11 cellular contexts compared by ENCODE assay signal in genomic region chr9:99085949-99086948, GRCh38. TPM values are rescaled to one million over a fixed set of nuclear protein-coding genes. Genes with fewer than 3 reads are reported as not detected.
A peak's percentile ranks its signal among the peaks of the same experiment; 100 is the strongest.
DNase-seq lines count a peak whose midpoint lies in the region; ATAC-seq and TF ChIP-seq lines count a peak whose summit lies in the region.
"Had no signal": no experiment of that assay in that cellular context is flagged by ENCODE, and none has a peak within 500 bp of the region (broad histone marks: within the 10 kb centered on the region; RNA-seq: fewer than 3 reads in every experiment).

No MANE protein-coding gene starts in this region.

- peaks cover 24 to 35% of the 10 kb centered on the region in 2 donors for H3K4me1 Mint-ChIP-seq in effector memory CD8-positive, alpha-beta T cell (ENCODE audit: low read depth in 2 of 2)
- H3K4me1 Mint-ChIP-seq in nephron progenitor cell, result peaks cover 16% of the 10 kb centered on the region

- H3K27me3 Mint-ChIP-seq in effector memory CD8-positive, alpha-beta T cell, result no peaks in the 10 kb centered on the region
- H3K27me3 Mint-ChIP-seq in nephron progenitor cell (ENCODE audit: low read depth, poor library complexity), result peaks cover 7% of the 10 kb centered on the region

- H4K20me1 ChIP-seq in BLaER1 treated with 17β-estradiol and CSF1 and Interleukin-3, amounts not matched to agents 10 nM and 100 nM, result no peaks in the 10 kb centered on the region
- H4K20me1 ChIP-seq in MM.1S (ENCODE audit: insufficient read depth, low read length), result no peaks in the 10 kb centered on the region

- peaks cover 6% of the 10 kb centered on the region for H3K36me3 Mint-ChIP-seq in effector memory CD8-positive, alpha-beta T cell (ENCODE audit: insufficient read depth)
- H3K36me3 Mint-ChIP-seq in nephron progenitor cell (ENCODE audit: low read depth), result no peaks in the 10 kb centered on the region

- peaks cover 0 to 9% (median 0%) of the 10 kb centered on the region in 11 experiments; a peak in 2 of 22 replicates for H3K36me3 ChIP-seq in BLaER1 treated with 17β-estradiol and CSF1 and Interleukin-3, amounts not matched to agents 10 nM and 100 nM
- H3K36me3 ChIP-seq in BE2C (no peaks in the 10 kb centered on the region), MM.1S (replicated peaks; ENCODE audit: insufficient read depth, low read length) (no peaks in the 10 kb centered on the region)
- H3K36me3 ChIP-seq: ovary had no signal

- peaks cover 21 to 38% (median 31%) of the 10 kb centered on the region in 10 experiments for H3K4me1 ChIP-seq in BLaER1 treated with 17β-estradiol and CSF1 and Interleukin-3, amounts not matched to agents 10 nM and 100 nM
- H3K4me1 ChIP-seq in BE2C (no peaks in the 10 kb centered on the region), MM.1S (ENCODE audit: low read length) (no peaks in the 10 kb centered on the region)

- no peaks in the 10 kb centered on the region for H3K27me3 ChIP-seq in BLaER1 treated with 17β-estradiol and CSF1 and Interleukin-3, amounts not matched to agents 10 nM and 100 nM
- H3K27me3 ChIP-seq in BE2C (peaks cover 9% of the 10 kb centered on the region; the same call in 1 of the 2 replicates), MM.1S (replicated peaks; ENCODE audit: insufficient read depth, low read length) (no peaks in the 10 kb centered on the region)
- H3K27me3 ChIP-seq: ovary had no signal

- no peak overlapping the region for H3K4me3 ChIP-seq in BLaER1 treated with 17β-estradiol and CSF1 and Interleukin-3, amounts not matched to agents 10 nM and 100 nM
- H3K4me3 ChIP-seq in BE2C (ENCODE audit: low read depth, low read length) (no peak overlapping the region), MM.1S (ENCODE audit: low read length) (no peak overlapping the region)
- H3K4me3 ChIP-seq: ovary had no signal

- DNase-seq in NOMO-1 (lab: John Stamatoyannopoulos, UW; ENCODE audit: unreplicated experiment in 2 of 2), result peak; percentile 79 to 81
- no peak for DNase-seq in effector memory CD8-positive, alpha-beta T cell
- DNase-seq in nephron progenitor cell, result no peak
- DNase-seq in BE2C, result no peak
- DNase-seq in activated CD4-positive, alpha-beta T cell treated with anti-CD3 and anti-CD28 coated beads, Interleukin-2, amount 50 U/mL, for 48 hours, result no peak
- DNase-seq in MM.1S, result no peak
- no peak for DNase-seq in activated CD4-positive, alpha-beta T cell treated with anti-CD3 and anti-CD28 coated beads, Interleukin-2, amount 50 U/mL, for 4 hours
- DNase-seq: activated CD4-positive, CD25-positive, alpha-beta regulatory T cell treated with anti-CD3 and anti-CD28 coated beads, Interleukin-2, amount 50 U/mL, for 72 hours; hippocampal formation; ovary had no signal

- H3F3A ChIP-seq in MM.1S (ENCODE audit: insufficient read depth, low read length), result no peaks in the 10 kb centered on the region

- no peaks in the 10 kb centered on the region for H3K9me2 ChIP-seq in MM.1S (replicated peaks; ENCODE audit: insufficient read depth, low read length)

- ATAC-seq in effector memory CD8-positive, alpha-beta T cell (replicated peaks), result peak; percentile 77

- H2AFZ ChIP-seq in MM.1S (ENCODE audit: low read length), result no peak overlapping the region

- no peaks in the 10 kb centered on the region for H3K9me3 Mint-ChIP-seq in effector memory CD8-positive, alpha-beta T cell
- peaks cover 15% of the 10 kb centered on the region for H3K9me3 Mint-ChIP-seq in nephron progenitor cell

- no peaks in the 10 kb centered on the region for H3K79me2 ChIP-seq in MM.1S (ENCODE audit: low read length)

- peak overlapping the region in 1 of 2 donors; percentile 57 for H3K4me3 Mint-ChIP-seq in effector memory CD8-positive, alpha-beta T cell
- H3K4me3 Mint-ChIP-seq in nephron progenitor cell, result no peak overlapping the region

- H3K27ac Mint-ChIP-seq in effector memory CD8-positive, alpha-beta T cell, result peak overlapping the region in 1 of 2 donors; percentile 67
- peak overlapping the region; percentile 26 for H3K27ac Mint-ChIP-seq in nephron progenitor cell

- H3K4me2 ChIP-seq in BLaER1 treated with 17β-estradiol and CSF1 and Interleukin-3, amounts not matched to agents 10 nM and 100 nM, result peak overlapping the region; percentile 37 to 82 (median 53); a peak in 21 of 22 replicates
- no peak overlapping the region for H3K4me2 ChIP-seq in MM.1S (ENCODE audit: low read depth, low read length)

- TF ChIP-seq CTCF in nephron progenitor cell (IDR thresholded peaks at IDR 0.05), result no peak
- no peak for TF ChIP-seq CTCF in BE2C (IDR thresholded peaks at IDR 0.05; ENCODE audit: low read depth, low read length)
- TF ChIP-seq CTCF in MM.1S (IDR thresholded peaks at IDR 0.05; ENCODE audit: low read length), result no peak

- H3K27ac ChIP-seq in BLaER1 treated with 17β-estradiol and CSF1 and Interleukin-3, amounts not matched to agents 10 nM and 100 nM, result peak overlapping the region in 9 of 11 experiments; percentile 25 to 81 (median 52); a peak in 17 of 22 replicates
- no peak overlapping the region for H3K27ac ChIP-seq in MM.1S (ENCODE audit: low read length)
- H3K27ac ChIP-seq: ovary had no signal

- peak overlapping the region in 5 of 11 experiments; percentile 33 to 61 (median 43); a peak in 8 of 22 replicates for H3K9ac ChIP-seq in BLaER1 treated with 17β-estradiol and CSF1 and Interleukin-3, amounts not matched to agents 10 nM and 100 nM
- H3K9ac ChIP-seq in MM.1S (ENCODE audit: low read length), result no peak overlapping the region

- peaks cover 19 to 38% (median 28%) of the 10 kb centered on the region in 11 experiments for H3K9me3 ChIP-seq in BLaER1 treated with 17β-estradiol and CSF1 and Interleukin-3, amounts not matched to agents 10 nM and 100 nM (replicated peaks in 1 of 11)
- no peaks in the 10 kb centered on the region for H3K9me3 ChIP-seq in BE2C
- H3K9me3 ChIP-seq in MM.1S (replicated peaks; ENCODE audit: insufficient read depth, low read length), result no peaks in the 10 kb centered on the region
- H3K9me3 ChIP-seq: ovary had no signal

RNA-seq across cellular contexts. Expression of gene TGFBR1, which starts 18.7 kb away (rescaled TPM):
- 3.2 TPM for polyA plus RNA-seq in BE2C (2012; ENCODE audit: insufficient read depth, insufficient read length, low read depth)

Comparison
In these comparisons a context has a peak if more than half of its experiments do, and no peak if none do; other contexts are left out.
1. DNase-seq: peak in NOMO-1 (2 of 2); none in effector memory CD8-positive, alpha-beta T cell (0 of 3), nephron progenitor cell (single experiment), BE2C (single experiment), activated CD4-positive, alpha-beta T cell treated with anti-CD3 and anti-CD28 coated beads, Interleukin-2, amount 50 U/mL, for 48 hours (0 of 2), MM.1S (single experiment) and activated CD4-positive, alpha-beta T cell treated with anti-CD3 and anti-CD28 coated beads, Interleukin-2, amount 50 U/mL, for 4 hours (0 of 2).